ENCODE assay signal across 26 cellular contexts in genomic region chr19:39155741-39156140, GRCh38. TPM values are rescaled to one million over a fixed set of nuclear protein-coding genes. Genes with fewer than 3 reads are reported as not detected.
DNase-seq lines count a peak whose midpoint lies in the region; ATAC-seq and TF ChIP-seq lines count a peak whose summit lies in the region.
"Had no signal": no experiment of that assay in that cellular context is flagged by ENCODE, and none has a peak within 500 bp of the region (broad histone marks: within the 10 kb centered on the region; RNA-seq: fewer than 3 reads in every experiment).

No MANE protein-coding gene starts in this region.

- H3K27me3 Mint-ChIP-seq in activated CD4-positive, alpha-beta T cell treated with anti-CD3 and anti-CD28 coated beads, Interleukin-2, amount 10 ng/mL, durations not matched to agents 7 days and 5 days, result no peaks in the 10 kb centered on the region
- no peaks in the 10 kb centered on the region for H3K27me3 Mint-ChIP-seq in endodermal cell (ENCODE audit: insufficient read depth)
- H3K27me3 Mint-ChIP-seq: activated T-cell treated with anti-CD3 and anti-CD28 coated beads, Interleukin-2, amount 50 U/mL, for 24 hours; naive thymus-derived CD8-positive, alpha-beta T cell had no signal

- H2AK5ac ChIP-seq in neuronal stem cell (ENCODE audit: low read depth, low read length), result peak overlapping the region; percentile 86

- H3K27ac Mint-ChIP-seq in activated CD4-positive, alpha-beta T cell treated with anti-CD3 and anti-CD28 coated beads, Interleukin-2, amount 10 ng/mL, durations not matched to agents 7 days and 5 days, result peak overlapping the region; percentile 76
- peak overlapping the region; percentile 72 for H3K27ac Mint-ChIP-seq in endodermal cell
- H3K27ac Mint-ChIP-seq: activated T-cell treated with anti-CD3 and anti-CD28 coated beads, Interleukin-2, amount 50 U/mL, for 24 hours had no signal

- POLR2A ChIA-PET in activated CD4-positive, alpha-beta T cell treated with anti-CD3 and anti-CD28 coated beads, Interleukin-2, amount 10 ng/mL, durations not matched to agents 7 days and 5 days (lab: Charles Lee), result no interaction called here

- no peak for TF ChIP-seq EP300 in upper lobe of left lung (IDR thresholded peaks at IDR 0.05)

- H3K9me3 ChIP-seq in endodermal cell (ENCODE audit: control insufficient read depth, low read length) (no peaks in the 10 kb centered on the region), neuronal stem cell (replicated peaks in 1 of 2; ENCODE audit: control insufficient read depth in 2 of 2, insufficient read depth in 1 of 2, low read depth in 1 of 2, low read length in 2 of 2) (peaks cover 0 to 3% of the 10 kb centered on the region in 2 donors), upper lobe of left lung (no peaks in the 10 kb centered on the region)
- H3K9me3 ChIP-seq: sigmoid colon had no signal

- DNase-seq in activated CD4-positive, alpha-beta T cell treated with anti-CD3 and anti-CD28 coated beads, Interleukin-2, amount 10 ng/mL, durations not matched to agents 7 days and 5 days, result no peak
- DNase-seq in activated CD4-positive, alpha-beta T cell treated with anti-CD3 and anti-CD28 coated beads for 4 hours, result no peak
- DNase-seq in endodermal cell, result no peak
- DNase-seq in neuronal stem cell (ENCODE audit: low spot score), result no peak
- DNase-seq in upper lobe of left lung, result no peak
- DNase-seq in stimulated activated naive CD4-positive, alpha-beta T cell treated with Interleukin-2 at 50 U/mL for 16 hours (lab: John Stamatoyannopoulos, UW), result no peak
- DNase-seq in NOMO-1 treated with DMSO at 0.1 percent for 48 hours (lab: John Stamatoyannopoulos, UW; ENCODE audit: unreplicated experiment), result no peak
- DNase-seq in NCI-H1417 treated with DMSO at 0.1 percent for 48 hours (lab: John Stamatoyannopoulos, UW), result no peak
- DNase-seq: 8988T; activated CD8-positive, alpha-beta memory T cell treated with anti-CD3 and anti-CD28 coated beads for 24 hours; activated naive CD4-positive, alpha-beta T cell; activated T-cell treated with anti-CD3 and anti-CD28 coated beads, Interleukin-2, amount 50 U/mL, for 24 hours; AML-193; amniotic stem cell; COR-L47; left cardiac atrium; mesenchymal stem cell; MM.1S; naive thymus-derived CD8-positive, alpha-beta T cell; NCI-H2171; NCI-H526; posterior cingulate gyrus; sigmoid colon had no signal

- H3K79me1 ChIP-seq in neuronal stem cell (ENCODE audit: low read depth, low read length), result peaks cover 25% of the 10 kb centered on the region

- CTCF ChIA-PET in activated CD4-positive, alpha-beta T cell treated with anti-CD3 and anti-CD28 coated beads, Interleukin-2, amount 10 ng/mL, durations not matched to agents 7 days and 5 days (lab: Charles Lee), result no interaction called here

- H3K4me3 ChIP-seq in endodermal cell (ENCODE audit: low read length) (no peak overlapping the region), neuronal stem cell (ENCODE audit: low read length in 2 of 2) (no peak overlapping the region), upper lobe of left lung (no peak overlapping the region)
- H3K4me3 ChIP-seq: sigmoid colon had no signal

- no peak for TF ChIP-seq CTCF in endodermal cell (conservative IDR thresholded peaks at IDR 0.05)
- TF ChIP-seq CTCF in upper lobe of left lung (IDR thresholded peaks at IDR 0.05), result no peak

- H3K4me1 ChIP-seq in endodermal cell (ENCODE audit: control insufficient read depth, insufficient read depth, low read length), result no peaks in the 10 kb centered on the region
- peaks cover 0 to 25% of the 10 kb centered on the region in 2 donors for H3K4me1 ChIP-seq in neuronal stem cell (ENCODE audit: control insufficient read depth in 2 of 2, insufficient read depth in 1 of 2, low read depth in 1 of 2, low read length in 2 of 2)
- peaks cover 68 to 81% (median 70%) of the 10 kb centered on the region in 4 donors for H3K4me1 ChIP-seq in upper lobe of left lung

- no peak for TF ChIP-seq POLR2A in upper lobe of left lung (IDR thresholded peaks at IDR 0.05)

- H4K8ac ChIP-seq in neuronal stem cell (ENCODE audit: low read depth, low read length), result no peak overlapping the region

- H3K36me3 ChIP-seq in endodermal cell (ENCODE audit: control insufficient read depth, insufficient read depth, low read length) (peaks cover 4% of the 10 kb centered on the region), neuronal stem cell (replicated peaks in 1 of 2; ENCODE audit: control insufficient read depth in 2 of 2, insufficient read depth in 2 of 2, low read length in 2 of 2) (peaks cover 0 to 5% of the 10 kb centered on the region in 2 donors), upper lobe of left lung (peaks cover 0 to 4% (median 2%) of the 10 kb centered on the region in 4 donors)

- H3K14ac ChIP-seq in neuronal stem cell (ENCODE audit: low read length), result no peak overlapping the region

- H3K4ac ChIP-seq in neuronal stem cell (ENCODE audit: low read length), result no peak overlapping the region

- H3K27me3 ChIP-seq in endodermal cell (ENCODE audit: control insufficient read depth, insufficient read depth, low read length, poor library complexity, severe bottlenecking) (no peaks in the 10 kb centered on the region), neuronal stem cell (ENCODE audit: control insufficient read depth in 3 of 3, insufficient read depth in 3 of 3, low read depth in 1 of 3, low read length in 3 of 3) (peaks cover 0 to 2% (median 0%) of the 10 kb centered on the region in 3 experiments), upper lobe of left lung (no peaks in the 10 kb centered on the region)
- H3K27me3 ChIP-seq: sigmoid colon had no signal

- H4K91ac ChIP-seq in neuronal stem cell (ENCODE audit: low read depth, low read length, poor library complexity), result no peak overlapping the region

- no peaks in the 10 kb centered on the region for H3K36me3 Mint-ChIP-seq in activated CD4-positive, alpha-beta T cell treated with anti-CD3 and anti-CD28 coated beads, Interleukin-2, amount 10 ng/mL, durations not matched to agents 7 days and 5 days (ENCODE audit: low read depth)
- H3K36me3 Mint-ChIP-seq in endodermal cell (ENCODE audit: low read depth), result peaks cover 3% of the 10 kb centered on the region
- H3K36me3 Mint-ChIP-seq: naive thymus-derived CD8-positive, alpha-beta T cell had no signal

- H3K27ac ChIP-seq in endodermal cell (ENCODE audit: low read depth, low read length), result no peak overlapping the region
- H3K27ac ChIP-seq in neuronal stem cell (replicated peaks; ENCODE audit: low read length), result no peak overlapping the region
- H3K27ac ChIP-seq in upper lobe of left lung, result peak overlapping the region in 3 of 4 donors; percentile 49 to 65 (median 58)

- H2BK15ac ChIP-seq in neuronal stem cell (ENCODE audit: low read length), result no peak overlapping the region

- no peaks in the 10 kb centered on the region for H3K9me3 Mint-ChIP-seq in activated CD4-positive, alpha-beta T cell treated with anti-CD3 and anti-CD28 coated beads, Interleukin-2, amount 10 ng/mL, durations not matched to agents 7 days and 5 days
- no peaks in the 10 kb centered on the region for H3K9me3 Mint-ChIP-seq in endodermal cell
- H3K9me3 Mint-ChIP-seq: activated T-cell treated with anti-CD3 and anti-CD28 coated beads, Interleukin-2, amount 50 U/mL, for 24 hours; naive thymus-derived CD8-positive, alpha-beta T cell had no signal

- H3K4me1 Mint-ChIP-seq in activated CD4-positive, alpha-beta T cell treated with anti-CD3 and anti-CD28 coated beads, Interleukin-2, amount 10 ng/mL, durations not matched to agents 7 days and 5 days, result peaks cover 20% of the 10 kb centered on the region
- peaks cover 16% of the 10 kb centered on the region for H3K4me1 Mint-ChIP-seq in endodermal cell

- H3K4me2 ChIP-seq in neuronal stem cell (ENCODE audit: insufficient read depth, low read length, poor library complexity, severe bottlenecking), result no peak overlapping the region

- no peak overlapping the region for H3K4me3 Mint-ChIP-seq in activated CD4-positive, alpha-beta T cell treated with anti-CD3 and anti-CD28 coated beads, Interleukin-2, amount 10 ng/mL, durations not matched to agents 7 days and 5 days
- no peak overlapping the region for H3K4me3 Mint-ChIP-seq in endodermal cell
- H3K4me3 Mint-ChIP-seq: activated T-cell treated with anti-CD3 and anti-CD28 coated beads, Interleukin-2, amount 50 U/mL, for 24 hours; naive thymus-derived CD8-positive, alpha-beta T cell had no signal

- H3K18ac ChIP-seq in neuronal stem cell (ENCODE audit: low read length), result peak overlapping the region; percentile 19

- H2AFZ ChIP-seq in neuronal stem cell (ENCODE audit: low read length), result no peak overlapping the region

- no peak overlapping the region for H2BK12ac ChIP-seq in neuronal stem cell (ENCODE audit: low read length)

- no peak overlapping the region for H2BK120ac ChIP-seq in neuronal stem cell (ENCODE audit: low read depth, low read length)

- H3K9ac ChIP-seq in endodermal cell (ENCODE audit: extremely low read depth, low read length, poor library complexity, severe bottlenecking) (no peak overlapping the region), neuronal stem cell (ENCODE audit: low read depth, low read length, poor library complexity) (peak overlapping the region; percentile 15)

- 91 to 98% methylated on average over 9 to 15 of the region's 15 CpGs for WGBS in endodermal cell (ENCODE audit: insufficient coverage in 1 of 2, insufficient read length in 1 of 2), 2 experiments
- no CpG with 5 or more reads among the region's 15 CpGs for WGBS in neuronal stem cell (ENCODE audit: extremely low coverage in 2 of 2, insufficient read length in 2 of 2, insufficient replicate concordance in 1 of 2), 2 donors
- WGBS in upper lobe of left lung, 2 donors, result 81 to 90% methylated on average over 15 of the region's 15 CpGs

- no peak for ATAC-seq in upper lobe of left lung (ENCODE audit: low FRiP score in 2 of 2)
- ATAC-seq: activated CD4-positive, CD25-positive, alpha-beta regulatory T cell treated with anti-CD3 and anti-CD28 coated beads, Interleukin-2, amount 50 U/mL, for 24 hours; naive thymus-derived CD8-positive, alpha-beta T cell had no signal

- H2BK5ac ChIP-seq in neuronal stem cell (ENCODE audit: low read length), result peak overlapping the region; percentile 46

- H3K23ac ChIP-seq in neuronal stem cell (ENCODE audit: low read depth, low read length, poor library complexity), result no peak overlapping the region

RNA-seq across cellular contexts. Expression of gene PAK4, which starts 30.2 kb away (rescaled TPM):
- total RNA-seq in activated CD4-positive, alpha-beta T cell treated with anti-CD3 and anti-CD28 coated beads, Interleukin-2, amount 10 ng/mL, durations not matched to agents 7 days and 5 days, result 10 to 100 TPM; 16.5 to 17.9 TPM
- total RNA-seq in endodermal cell, result 10 to 100 TPM; 63.9 to 68.1 TPM
- polyA plus RNA-seq in endodermal cell (2013, experiment 1 of 2), result 59.4 TPM
- polyA plus RNA-seq in endodermal cell (2013, experiment 2 of 2), result 56.1 TPM
- 102 TPM for polyA plus RNA-seq in neuronal stem cell (2013, experiment 1 of 2)
- polyA plus RNA-seq in neuronal stem cell (2013, experiment 2 of 2), result 96.5 TPM
- total RNA-seq in upper lobe of left lung, result 10 to 100 TPM; 23.4 to 88.2 (median 54.4) TPM

RNA-seq across cellular contexts. Expression of gene NCCRP1, which starts 41.0 kb away (rescaled TPM):
- total RNA-seq in activated CD4-positive, alpha-beta T cell treated with anti-CD3 and anti-CD28 coated beads, Interleukin-2, amount 10 ng/mL, durations not matched to agents 7 days and 5 days, result not detected
- total RNA-seq in endodermal cell (under 1 TPM; 0.40 to 0.53 TPM), upper lobe of left lung (under 1 TPM in 1 of 6 donors, not detected in 5; 0.47 TPM)
- polyA plus RNA-seq in endodermal cell (2013, experiment 1 of 2), result 0.71 TPM
- 1.2 TPM for polyA plus RNA-seq in endodermal cell (2013, experiment 2 of 2)
- 2.0 TPM for polyA plus RNA-seq in neuronal stem cell (2013, experiment 1 of 2)
- 1.6 TPM for polyA plus RNA-seq in neuronal stem cell (2013, experiment 2 of 2)
- total RNA-seq: cardiac septum; left cardiac atrium; naive thymus-derived CD8-positive, alpha-beta T cell had no signal
- polyA plus RNA-seq: naive thymus-derived CD8-positive, alpha-beta T cell had no signal

RNA-seq across cellular contexts. Expression of gene SYCN, which starts 48.3 kb away (rescaled TPM):
- not detected for total RNA-seq in activated CD4-positive, alpha-beta T cell treated with anti-CD3 and anti-CD28 coated beads, Interleukin-2, amount 10 ng/mL, durations not matched to agents 7 days and 5 days
- total RNA-seq in endodermal cell (not detected), upper lobe of left lung (1 to 10 TPM in 1 of 6 donors, under 1 TPM in 1, not detected in 4; 0.83 to 1.3 TPM)
- not detected for polyA plus RNA-seq in endodermal cell (2013, experiment 1 of 2)
- polyA plus RNA-seq in endodermal cell (2013, experiment 2 of 2), result not detected
- not detected for polyA plus RNA-seq in neuronal stem cell (2013, experiment 1 of 2)
- polyA plus RNA-seq in neuronal stem cell (2013, experiment 2 of 2), result not detected
- total RNA-seq: cardiac septum; Daoy; left cardiac atrium; naive thymus-derived CD8-positive, alpha-beta T cell; sigmoid colon had no signal
- polyA plus RNA-seq: naive thymus-derived CD8-positive, alpha-beta T cell; sigmoid colon had no signal

Comparison
In these comparisons a context has a peak if more than half of its experiments do, and no peak if none do; other contexts are left out.
1. H3K27ac ChIP-seq: peak in upper lobe of left lung (3 of 4); none in endodermal cell (single experiment) and neuronal stem cell (single experiment).